9 cellular contexts compared by ENCODE assay signal in the genomic region with DNA sequence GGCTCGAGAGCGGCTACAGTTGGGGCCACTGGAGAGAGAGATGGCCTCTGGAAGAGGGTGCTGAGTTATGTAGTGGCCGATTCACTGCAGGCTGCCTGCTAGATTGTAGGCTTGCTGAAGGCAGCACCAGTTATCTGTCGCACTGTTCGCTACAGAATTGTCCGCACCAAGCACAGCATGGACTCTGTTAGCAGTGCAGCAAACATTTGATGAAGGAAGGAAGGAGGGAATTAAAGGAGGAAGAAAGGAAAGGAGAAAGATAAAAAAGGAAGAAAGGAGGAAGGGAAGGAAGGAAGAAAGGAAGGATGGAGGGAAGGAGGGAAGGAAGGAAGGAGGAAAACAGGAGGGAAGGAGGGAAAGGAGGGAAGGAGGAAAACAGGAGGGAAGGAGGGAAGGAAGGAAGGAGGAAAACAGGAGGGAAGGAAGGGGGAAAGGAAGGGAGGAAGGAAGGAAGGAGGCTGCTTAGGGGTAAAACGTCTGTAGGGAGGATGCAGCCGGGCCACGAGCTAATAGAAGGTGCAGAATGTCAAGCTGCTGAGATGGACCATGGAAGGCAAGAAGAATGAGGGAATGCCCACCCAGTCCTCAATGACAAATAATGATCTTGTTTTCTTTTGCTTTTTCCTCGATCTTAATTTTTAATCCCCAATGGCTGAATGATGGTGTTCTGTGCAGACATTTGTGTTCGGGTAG. TPM values are rescaled to one million over a fixed set of nuclear protein-coding genes. Genes with fewer than 3 reads are reported as not detected.
DNase-seq lines count a peak whose midpoint lies in the region; ATAC-seq and TF ChIP-seq lines count a peak whose summit lies in the region.
"Had no signal": no experiment of that assay in that cellular context is flagged by ENCODE, and none has a peak within 500 bp of the region (broad histone marks: within the 10 kb centered on the region; RNA-seq: fewer than 3 reads in every experiment).

No MANE protein-coding gene starts in this region.

- ATAC-seq in activated CD4-positive, alpha-beta T cell treated with anti-CD3 and anti-CD28 coated beads for 36 hours = no peak
- ATAC-seq in activated B cell treated with CpG ODN at 0.5 μM for 24 hours (ENCODE audit: low read depth) (no peak), HG02610 (IDR thresholded peaks at IDR 0.05; ENCODE audit: unreplicated experiment) (no peak)
- no peak for ATAC-seq in stimulated activated naive B cell treated with anti-CD40 and anti-IgM and Interleukin-4, amounts not matched to agents 10 μg/mL and 1 μg/mL and 100 μg/mL, for 72 hours (replicated peaks)

- intact Hi-C loops in activated CD4-positive, alpha-beta T cell treated with anti-CD3 and anti-CD28 coated beads for 36 hours (cut with DNase I, micrococcal nuclease) = no loop called here
- intact Hi-C loops in activated B cell treated with CpG ODN at 0.5 μM for 24 hours (cut with micrococcal nuclease) = no loop called here

- no peaks in the 10 kb centered on the region for H3K27me3 Mint-ChIP-seq in activated CD4-positive, alpha-beta T cell treated with anti-CD3 and anti-CD28 coated beads for 36 hours
- H3K27me3 Mint-ChIP-seq in activated B cell treated with CpG ODN at 0.5 μM for 24 hours = no peaks in the 10 kb centered on the region
- peaks cover 0 to 10% of the 10 kb centered on the region in 2 donors for H3K27me3 Mint-ChIP-seq in stimulated activated naive B cell treated with anti-CD40 and anti-IgM and Interleukin-4, amounts not matched to agents 10 μg/mL and 1 μg/mL and 100 μg/mL, for 72 hours

- peak overlapping the region; percentile 56; the same call in 1 of the 2 replicates for H3K4me3 ChIP-seq in iPS-20b (ENCODE audit: low read length)

- no peak for DNase-seq in activated CD4-positive, alpha-beta T cell treated with anti-CD3 and anti-CD28 coated beads for 36 hours
- no peak for DNase-seq in activated CD4-positive, alpha-beta T cell treated with anti-CD3 and anti-CD28 coated beads, Interleukin-2, amount 50 U/mL, for 48 hours
- DNase-seq in activated B cell treated with CpG ODN at 0.5 μM for 24 hours (no peak), NCI-H1436 treated with DMSO at 0.1 percent for 48 hours (lab: John Stamatoyannopoulos, UW) (no peak)
- DNase-seq in stimulated activated naive B cell treated with anti-CD40 and anti-IgM and Interleukin-4, amounts not matched to agents 10 μg/mL and 1 μg/mL and 100 μg/mL, for 72 hours = no peak
- no peak for DNase-seq in NK-92 treated with Interleukin-12 subunit alpha and Interleukin-12 subunit beta, amount 100 ng/mL, for 24 hours (lab: John Stamatoyannopoulos, UW)
- DNase-seq: activated CD8-positive, alpha-beta memory T cell treated with anti-CD3 and anti-CD28 coated beads, Interleukin-2, amount 50 U/mL, for 48 hours had no signal

- H3K4me3 Mint-ChIP-seq in activated CD4-positive, alpha-beta T cell treated with anti-CD3 and anti-CD28 coated beads for 36 hours = peak overlapping the region; percentile 69
- peak overlapping the region; percentile 59 for H3K4me3 Mint-ChIP-seq in activated B cell treated with CpG ODN at 0.5 μM for 24 hours
- peak overlapping the region in 1 of 2 donors; percentile 78 for H3K4me3 Mint-ChIP-seq in stimulated activated naive B cell treated with anti-CD40 and anti-IgM and Interleukin-4, amounts not matched to agents 10 μg/mL and 1 μg/mL and 100 μg/mL, for 72 hours

- POLR2A ChIA-PET in activated CD4-positive, alpha-beta T cell treated with anti-CD3 and anti-CD28 coated beads for 36 hours (lab: Charles Lee) = no interaction called here
- POLR2A ChIA-PET in activated B cell treated with CpG ODN at 0.5 μM for 24 hours (lab: Charles Lee) = no interaction called here

- peaks cover 40% of the 10 kb centered on the region for H3K27me3 ChIP-seq in iPS-20b (ENCODE audit: insufficient read depth, low read length)

- H3K9me3 ChIP-seq in iPS-20b (ENCODE audit: insufficient read depth, low read depth, low read length) = no peaks in the 10 kb centered on the region

- H3K9me3 Mint-ChIP-seq in activated CD4-positive, alpha-beta T cell treated with anti-CD3 and anti-CD28 coated beads for 36 hours (ENCODE audit: low read depth) = no peaks in the 10 kb centered on the region
- H3K9me3 Mint-ChIP-seq in activated B cell treated with CpG ODN at 0.5 μM for 24 hours = no peaks in the 10 kb centered on the region
- H3K9me3 Mint-ChIP-seq in stimulated activated naive B cell treated with anti-CD40 and anti-IgM and Interleukin-4, amounts not matched to agents 10 μg/mL and 1 μg/mL and 100 μg/mL, for 72 hours = peaks cover 0 to 6% of the 10 kb centered on the region in 2 donors

- H3K9ac ChIP-seq in iPS-20b (ENCODE audit: low read depth, low read length) = no peak overlapping the region

- H3K4me1 Mint-ChIP-seq in activated CD4-positive, alpha-beta T cell treated with anti-CD3 and anti-CD28 coated beads for 36 hours = peaks cover 48% of the 10 kb centered on the region
- peaks cover 27% of the 10 kb centered on the region for H3K4me1 Mint-ChIP-seq in activated B cell treated with CpG ODN at 0.5 μM for 24 hours
- H3K4me1 Mint-ChIP-seq in stimulated activated naive B cell treated with anti-CD40 and anti-IgM and Interleukin-4, amounts not matched to agents 10 μg/mL and 1 μg/mL and 100 μg/mL, for 72 hours = peaks cover 16 to 33% of the 10 kb centered on the region in 2 donors

- no peaks in the 10 kb centered on the region for H3K36me3 Mint-ChIP-seq in activated CD4-positive, alpha-beta T cell treated with anti-CD3 and anti-CD28 coated beads for 36 hours (ENCODE audit: low read depth)
- no peaks in the 10 kb centered on the region for H3K36me3 Mint-ChIP-seq in activated B cell treated with CpG ODN at 0.5 μM for 24 hours (ENCODE audit: low read depth)
- peaks cover 0 to 6% of the 10 kb centered on the region in 2 donors for H3K36me3 Mint-ChIP-seq in stimulated activated naive B cell treated with anti-CD40 and anti-IgM and Interleukin-4, amounts not matched to agents 10 μg/mL and 1 μg/mL and 100 μg/mL, for 72 hours

- no peak for TF ChIP-seq CTCF in activated B cell treated with CpG ODN at 0.5 μM for 24 hours (IDR thresholded peaks at IDR 0.05)

- H3K4me1 ChIP-seq in iPS-20b (ENCODE audit: insufficient read depth, low read length) = no peaks in the 10 kb centered on the region

- H3K27ac Mint-ChIP-seq in activated CD4-positive, alpha-beta T cell treated with anti-CD3 and anti-CD28 coated beads for 36 hours = peak overlapping the region; percentile 81
- peak overlapping the region; percentile 61 for H3K27ac Mint-ChIP-seq in activated B cell treated with CpG ODN at 0.5 μM for 24 hours
- peak overlapping the region; percentile 91 for H3K27ac Mint-ChIP-seq in stimulated activated naive B cell treated with anti-CD40 and anti-IgM and Interleukin-4, amounts not matched to agents 10 μg/mL and 1 μg/mL and 100 μg/mL, for 72 hours

- H3K36me3 ChIP-seq in iPS-20b (ENCODE audit: insufficient read depth, low read depth, low read length) = no peaks in the 10 kb centered on the region

- CTCF ChIA-PET in activated CD4-positive, alpha-beta T cell treated with anti-CD3 and anti-CD28 coated beads for 36 hours (lab: Charles Lee) = interaction anchor here (0.5 kb wide), 1 partner anchor 56 kb away, joined by 3 read pairs; no protein-coding TSS in a partner anchor
- CTCF ChIA-PET in activated B cell treated with CpG ODN at 0.5 μM for 24 hours (lab: Charles Lee) = no interaction called here

- H3K27ac ChIP-seq in iPS-20b (ENCODE audit: low read length) = no peak overlapping the region

RNA-seq across cellular contexts. Expression of gene ADIPOR2, which starts 27.3 kb away (rescaled TPM):
- 10 to 100 TPM; 51.7 to 52.6 TPM for total RNA-seq in activated CD4-positive, alpha-beta T cell treated with anti-CD3 and anti-CD28 coated beads for 36 hours
- 43.0 and 43.1 TPM in 2 replicates for total RNA-seq in activated B cell treated with CpG ODN at 0.5 μM for 24 hours

RNA-seq across cellular contexts. Expression of gene WNT5B, which starts 34.6 kb away (rescaled TPM):
- total RNA-seq in activated CD4-positive, alpha-beta T cell treated with anti-CD3 and anti-CD28 coated beads for 36 hours = not detected
- total RNA-seq in activated B cell treated with CpG ODN at 0.5 μM for 24 hours = 0.69 and 1.0 TPM in 2 replicates
